Comparison of ENCODE assay signal across 8 cellular contexts in the genomic region with DNA sequence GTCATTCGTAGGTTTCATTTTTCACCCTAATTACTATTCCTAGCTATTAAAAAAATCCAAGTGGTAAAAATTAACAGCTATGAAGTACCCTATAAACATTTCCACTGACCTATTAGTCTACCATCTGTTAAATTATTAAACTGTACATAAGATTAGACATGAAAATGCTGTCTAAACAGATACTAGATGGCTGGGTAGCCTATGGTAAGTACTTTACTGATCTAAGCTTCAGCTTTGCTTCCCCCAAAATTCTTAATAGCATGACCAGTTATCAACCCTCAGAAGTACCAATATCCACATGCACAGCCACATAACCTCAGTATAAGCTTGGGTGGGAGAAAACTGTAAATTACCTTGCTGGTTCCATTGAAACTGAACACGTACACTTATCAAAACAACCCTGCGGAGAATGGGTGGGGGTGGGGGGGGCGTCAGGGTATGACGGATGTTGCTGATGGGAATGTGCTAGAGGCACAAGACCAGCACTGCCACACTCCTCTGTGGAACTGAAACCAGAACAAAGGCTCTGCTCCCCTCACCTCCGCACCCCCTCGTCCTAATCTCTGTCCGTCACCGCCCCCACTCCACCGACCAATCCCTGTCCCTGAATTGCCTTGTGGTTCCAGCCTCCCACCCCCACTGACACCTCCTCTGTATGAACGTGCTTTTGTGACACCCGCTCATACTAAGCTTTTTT. TPM values are rescaled to one million over a fixed set of nuclear protein-coding genes. Genes with fewer than 3 reads are reported as not detected.
DNase-seq lines count a peak whose midpoint lies in the region; ATAC-seq lines count a peak whose summit lies in the region.

No MANE protein-coding gene starts in this region.

- DNase-seq in T-helper 1 cell (peak; percentile 52 to 79 (median 54)), renal cortical epithelial cell (ENCODE audit: low read depth) (peak; percentile 75), NCI-H226 (no peak), NCI-H774 (lab: John Stamatoyannopoulos, UW) (no peak), COR-L47 (lab: John Stamatoyannopoulos, UW) (no peak)
- no peak for DNase-seq in activated naive CD8-positive, alpha-beta T cell treated with anti-CD3 and anti-CD28 coated beads, Interleukin-2, amount 10 ng/mL, durations not matched to agents 7 days and 5 days

- ATAC-seq in GM18520 (IDR thresholded peaks at IDR 0.05; ENCODE audit: unreplicated experiment) (peak; percentile 40), HG02938 (IDR thresholded peaks at IDR 0.05; ENCODE audit: unreplicated experiment) (peak; percentile 74)
- ATAC-seq in activated naive CD8-positive, alpha-beta T cell treated with anti-CD3 and anti-CD28 coated beads, Interleukin-2, amount 10 ng/mL, durations not matched to agents 7 days and 5 days (ENCODE audit: low read depth), result no peak

- peak overlapping the region; percentile 68 for H3K4me3 Mint-ChIP-seq in activated naive CD8-positive, alpha-beta T cell treated with anti-CD3 and anti-CD28 coated beads, Interleukin-2, amount 10 ng/mL, durations not matched to agents 7 days and 5 days

- peaks cover 4% of the 10 kb centered on the region for H3K27me3 Mint-ChIP-seq in activated naive CD8-positive, alpha-beta T cell treated with anti-CD3 and anti-CD28 coated beads, Interleukin-2, amount 10 ng/mL, durations not matched to agents 7 days and 5 days

- peaks cover 9% of the 10 kb centered on the region for H3K36me3 Mint-ChIP-seq in activated naive CD8-positive, alpha-beta T cell treated with anti-CD3 and anti-CD28 coated beads, Interleukin-2, amount 10 ng/mL, durations not matched to agents 7 days and 5 days

- H3K4me1 Mint-ChIP-seq in activated naive CD8-positive, alpha-beta T cell treated with anti-CD3 and anti-CD28 coated beads, Interleukin-2, amount 10 ng/mL, durations not matched to agents 7 days and 5 days, result peaks cover 38% of the 10 kb centered on the region

- peak overlapping the region; percentile 71 for H3K27ac Mint-ChIP-seq in activated naive CD8-positive, alpha-beta T cell treated with anti-CD3 and anti-CD28 coated beads, Interleukin-2, amount 10 ng/mL, durations not matched to agents 7 days and 5 days

- POLR2A ChIA-PET in activated naive CD8-positive, alpha-beta T cell treated with anti-CD3 and anti-CD28 coated beads, Interleukin-2, amount 10 ng/mL, durations not matched to agents 7 days and 5 days (lab: Charles Lee), result no interaction called here

- H3K9me3 Mint-ChIP-seq in activated naive CD8-positive, alpha-beta T cell treated with anti-CD3 and anti-CD28 coated beads, Interleukin-2, amount 10 ng/mL, durations not matched to agents 7 days and 5 days, result no peaks in the 10 kb centered on the region

RNA-seq across cellular contexts. Expression of gene B4GALT5, which starts 45.3 kb away (rescaled TPM):
- total RNA-seq in activated naive CD8-positive, alpha-beta T cell treated with anti-CD3 and anti-CD28 coated beads, Interleukin-2, amount 10 ng/mL, durations not matched to agents 7 days and 5 days, result 10 to 100 TPM; 13.5 to 13.7 TPM
- total RNA-seq in renal cortical epithelial cell, result 53.8 and 59.9 TPM in 2 replicates

Comparison
In these comparisons a context has a peak if more than half of its experiments do, and no peak if none do; other contexts are left out.
1. DNase-seq: peak in T-helper 1 cell (5 of 5) and renal cortical epithelial cell (single experiment); none in activated naive CD8-positive, alpha-beta T cell treated with anti-CD3 and anti-CD28 coated beads, Interleukin-2, amount 10 ng/mL, durations not matched to agents 7 days and 5 days (single experiment), NCI-H226 (single experiment), NCI-H774 (single experiment) and COR-L47 (single experiment).